Comparison of ENCODE assay signal across 8 cellular contexts in genomic region chr18:24726727-24727539, GRCh38.
DNase-seq lines count a peak whose midpoint lies in the region; ATAC-seq and TF ChIP-seq lines count a peak whose summit lies in the region.

No MANE protein-coding gene starts in this region.

- H3K27ac Mint-ChIP-seq in GM23338 = no peak overlapping the region

- no peaks in the 10 kb centered on the region for H3K9me3 ChIP-seq in BLaER1
- H3K9me3 ChIP-seq in colonic mucosa = no peaks in the 10 kb centered on the region
- no peaks in the 10 kb centered on the region for H3K9me3 ChIP-seq in right lobe of liver

- no peak for TF ChIP-seq POLR2A in right lobe of liver (IDR thresholded peaks at IDR 0.05)

- no peak overlapping the region for H2AFZ ChIP-seq in GM23338

- no peaks in the 10 kb centered on the region for H3F3A ChIP-seq in GM23338 (replicated peaks; ENCODE audit: low read depth)

- H3K4me3 Mint-ChIP-seq in GM23338 = no peak overlapping the region

- peak overlapping the region; percentile 67 for H3K4me2 ChIP-seq in BLaER1
- no peak overlapping the region for H3K4me2 ChIP-seq in GM23338

- no peaks in the 10 kb centered on the region for H3K79me2 ChIP-seq in GM23338 (replicated peaks; ENCODE audit: insufficient read depth)

- H3K4me1 ChIP-seq in BLaER1 = peaks cover 17% of the 10 kb centered on the region
- H3K4me1 ChIP-seq in GM23338 (ENCODE audit: insufficient read depth) = no peaks in the 10 kb centered on the region
- no peaks in the 10 kb centered on the region for H3K4me1 ChIP-seq in colonic mucosa
- H3K4me1 ChIP-seq in right lobe of liver = no peaks in the 10 kb centered on the region

- H3K4me3 ChIP-seq in BLaER1 (peak overlapping the region; percentile 60), GM23338 (no peak overlapping the region), colonic mucosa (no peak overlapping the region), right lobe of liver (no peak overlapping the region)

- no peaks in the 10 kb centered on the region for H3K36me3 ChIP-seq in BLaER1
- no peaks in the 10 kb centered on the region for H3K36me3 ChIP-seq in GM23338 (ENCODE audit: insufficient read depth)
- H3K36me3 ChIP-seq in colonic mucosa = no peaks in the 10 kb centered on the region
- no peaks in the 10 kb centered on the region for H3K36me3 ChIP-seq in right lobe of liver

- H3K9me3 Mint-ChIP-seq in GM23338 = no peaks in the 10 kb centered on the region

- DNase-seq in GM23338 (ENCODE audit: low spot score) = peak; percentile 87
- DNase-seq in NCI-H2196 treated with DMSO at 0.1 percent for 48 hours (lab: John Stamatoyannopoulos, UW; ENCODE audit: unreplicated experiment) = peak; percentile 26
- peak; percentile 19 for DNase-seq in activated CD4-positive, alpha-beta T cell treated with anti-CD3 and anti-CD28 coated beads for 1 hour
- peak; percentile 57 for DNase-seq in colonic mucosa
- peak; percentile 57 to 60 (median 60) for DNase-seq in right lobe of liver
- peak; percentile 8 to 17 (median 9) for DNase-seq in stimulated activated CD4-positive, alpha-beta T cell treated with anti-CD3 and anti-CD28 coated beads, TNF-alpha, amount 100 ng/mL, for 4 hours (ENCODE audit: low read depth in 3 of 3)

- no peaks in the 10 kb centered on the region for H3K27me3 Mint-ChIP-seq in GM23338 (ENCODE audit: insufficient read depth, low read depth, poor library complexity)

- H3K27ac ChIP-seq in BLaER1 (no peak overlapping the region), GM23338 (ENCODE audit: low read depth) (no peak overlapping the region), colonic mucosa (no peak overlapping the region), right lobe of liver (no peak overlapping the region)

- H4K20me1 ChIP-seq in BLaER1 (no peaks in the 10 kb centered on the region), GM23338 (replicated peaks; ENCODE audit: insufficient read depth) (no peaks in the 10 kb centered on the region)

- H3K36me3 Mint-ChIP-seq in GM23338 (ENCODE audit: low read depth) = no peaks in the 10 kb centered on the region

- peak; percentile 86 to 95 for TF ChIP-seq CTCF in GM23338 (conservative IDR thresholded peaks at IDR 0.05; ENCODE audit: low read depth in 2 of 2)
- peak; percentile 79 for TF ChIP-seq CTCF in colonic mucosa (IDR thresholded peaks at IDR 0.05)
- TF ChIP-seq CTCF in right lobe of liver (IDR thresholded peaks at IDR 0.05) = peak; percentile 69 to 84 (median 80)

- intact Hi-C loops in colonic mucosa (cut with DNase I) = loop anchor here (2.0 to 5.0 kb wide), 2 partner anchors 126 to 240 kb away; no protein-coding TSS in a partner anchor
- intact Hi-C loops in right lobe of liver (cut with DNase I) = loop anchor here (10.0 kb wide), 2 partner anchors 132 to 182 kb away; no protein-coding TSS in a partner anchor

- peak; percentile 87 for ATAC-seq in GM23338
- peak; percentile 68 to 87 (median 78) for ATAC-seq in right lobe of liver
- no peak for ATAC-seq in HG03196 (IDR thresholded peaks at IDR 0.05; ENCODE audit: unreplicated experiment)

- H3K9ac ChIP-seq in BLaER1 (no peak overlapping the region), colonic mucosa (ENCODE audit: low read depth in 2 of 2, low read length in 2 of 2) (no peak overlapping the region)

- WGBS in right lobe of liver (ENCODE audit: insufficient coverage, low coverage, low lambda C conversion rate, missing lambda C conversion rate) = 36% methylated on average over 18 of the region's 18 CpGs

- H3K27me3 ChIP-seq in BLaER1 (peaks cover 9% of the 10 kb centered on the region; the same call in 1 of the 2 replicates), GM23338 (ENCODE audit: insufficient read depth) (no peaks in the 10 kb centered on the region), colonic mucosa (no peaks in the 10 kb centered on the region), right lobe of liver (peaks cover 0 to 5% of the 10 kb centered on the region in 2 donors)

- H3K4me1 Mint-ChIP-seq in GM23338 = peaks cover 15% of the 10 kb centered on the region

- no peaks in the 10 kb centered on the region for H3K9me2 ChIP-seq in GM23338 (ENCODE audit: insufficient read depth)

TF ChIP-seq in GM23338, 12 proteins besides CTCF, POLR2A, EP300 and RAD21:
- TF ChIP-seq STAT1 (IDR thresholded peaks at IDR 0.05; ENCODE audit: unreplicated experiment) (no peak), NANOG (IDR thresholded peaks at IDR 0.05; ENCODE audit: borderline replicate concordance) (no peak), JUNB (IDR thresholded peaks at IDR 0.05; ENCODE audit: unreplicated experiment) (no peak), EZH2phosphoT487 (IDR thresholded peaks at IDR 0.05; ENCODE audit: unreplicated experiment) (no peak), ZNF462 (CRISPR knock-in tag; IDR thresholded peaks at IDR 0.05) (no peak), ZNF114 (CRISPR knock-in tag; IDR thresholded peaks at IDR 0.05) (no peak), ETS1 (IDR thresholded peaks at IDR 0.05) (no peak)

Comparison
In these comparisons a context has a peak if more than half of its experiments do, and no peak if none do; other contexts are left out.
1. DNase-seq: peak in every context shown above with its lines; median percentile 87 in GM23338; 60 in right lobe of liver; 57 in colonic mucosa; 26 in NCI-H2196 treated with DMSO at 0.1 percent for 48 hours; 19 in activated CD4-positive, alpha-beta T cell treated with anti-CD3 and anti-CD28 coated beads for 1 hour; 9 in stimulated activated CD4-positive, alpha-beta T cell treated with anti-CD3 and anti-CD28 coated beads, TNF-alpha, amount 100 ng/mL, for 4 hours.